In genomic region chr3:170420307-170420821, GRCh38 we compare ENCODE assay signal across 9 cellular contexts. TPM values are rescaled to one million over a fixed set of nuclear protein-coding genes. Genes with fewer than 3 reads are reported as not detected.
DNase-seq lines count a peak whose midpoint lies in the region; ATAC-seq, FAIRE-seq and TF ChIP-seq lines count a peak whose summit lies in the region.
"Had no signal": no experiment of that assay in that cellular context is flagged by ENCODE, and none has a peak within 500 bp of the region (broad histone marks: within the 10 kb centered on the region; RNA-seq: fewer than 3 reads in every experiment).

No MANE protein-coding gene starts in this region.

- intact Hi-C loops in gastrocnemius medialis (cut with DNase I; ENCODE audit: low total_unique reads) = no loop called here

- in situ Hi-C loops in astrocyte of the spinal cord (cut with HindIII; ENCODE audit: low sequenced_read_pairs) (loop anchor here (10.0 kb wide), 1 partner anchor 394 kb away; no protein-coding TSS in a partner anchor), gastrocnemius medialis (cut with MboI; ENCODE audit: low sequenced_read_pairs in 4 of 4) (loop anchor here in 3 of 4 donors (25.0 kb wide), 2 partner anchors 267 to 392 kb away; no protein-coding TSS in a partner anchor)

- H3K27ac ChIP-seq in gastrocnemius medialis = peak overlapping the region in 1 of 4 donors; percentile 0
- H3K27ac ChIP-seq: cardiac muscle cell had no signal

- no peak for FAIRE-seq in GM19239 (lab: Jason Lieb, UNC)

- peaks cover 0 to 9% of the 10 kb centered on the region in 2 donors for H3K4me1 ChIP-seq in gastrocnemius medialis

- peak overlapping the region; percentile 44 for H3K4me3 ChIP-seq in H7 (ENCODE audit: insufficient read depth, low read depth, low read length)
- H3K4me3 ChIP-seq in astrocyte of the spinal cord (ENCODE audit: low read depth, low read length) = peak overlapping the region; percentile 87
- peak overlapping the region; percentile 31 to 64 (median 52) for H3K4me3 ChIP-seq in gastrocnemius medialis

- ATAC-seq in gastrocnemius medialis = no peak
- no peak for ATAC-seq in GM18867 (IDR thresholded peaks at IDR 0.05; ENCODE audit: unreplicated experiment)

- H3K9me3 ChIP-seq in gastrocnemius medialis = no peaks in the 10 kb centered on the region

- DNase-seq in H7 = peak; percentile 72
- no peak for DNase-seq in astrocyte of the spinal cord (ENCODE audit: low read depth, low spot score)
- DNase-seq in iPS-NIHi11 (ENCODE audit: low spot score) = peak; percentile 35
- DNase-seq in gastrocnemius medialis = no peak
- no peak for DNase-seq in NCI-H1092 treated with DMSO at 0.1 percent for 48 hours (lab: John Stamatoyannopoulos, UW)
- DNase-seq in GM19239 (ENCODE audit: insufficient read length, low spot score) = no peak
- no peak for DNase-seq in activated T-cell treated with anti-CD3 and anti-CD28 coated beads, Interleukin-2, amount 50 U/mL, for 48 hours

- TF ChIP-seq CTCF in astrocyte of the spinal cord (IDR thresholded peaks at IDR 0.05; ENCODE audit: low read depth, low read length) (no peak), gastrocnemius medialis (IDR thresholded peaks at IDR 0.05 in 4 of 5, conservative IDR thresholded peaks at IDR 0.05 in 1 of 5) (no peak)

- peaks cover 25% of the 10 kb centered on the region for H3K27me3 ChIP-seq in H7 (ENCODE audit: control insufficient read depth, insufficient read depth, low read length)
- H3K27me3 ChIP-seq in gastrocnemius medialis = peaks cover 27 to 36% (median 31%) of the 10 kb centered on the region in 3 donors

- no peak for TF ChIP-seq POLR2A in gastrocnemius medialis (IDR thresholded peaks at IDR 0.05)

- no peaks in the 10 kb centered on the region for H3K36me3 ChIP-seq in H7 (replicated peaks; ENCODE audit: control insufficient read depth, insufficient read depth, low read length)
- H3K36me3 ChIP-seq in gastrocnemius medialis = no peaks in the 10 kb centered on the region
- H3K36me3 ChIP-seq: cardiac muscle cell had no signal

RNA-seq across cellular contexts. Expression of gene CLDN11, which starts 1.7 kb away (rescaled TPM):
- total RNA-seq in H7 (2014; rRNA removed; shearing (Covaris generic)) = 81.6 and 104 TPM in 2 replicates
- 1 to 10 TPM in 2 of 4 donors, under 1 TPM in 2; 0.53 to 2.7 (median 1.4) TPM for total RNA-seq in gastrocnemius medialis

Comparison
In these comparisons a context has a peak if more than half of its experiments do, and no peak if none do; other contexts are left out.
1. DNase-seq: peak in H7 (single experiment) and iPS-NIHi11 (single experiment); none in astrocyte of the spinal cord (single experiment), gastrocnemius medialis (0 of 2), NCI-H1092 treated with DMSO at 0.1 percent for 48 hours (single experiment), GM19239 (single experiment) and activated T-cell treated with anti-CD3 and anti-CD28 coated beads, Interleukin-2, amount 50 U/mL, for 48 hours (0 of 2).
2. RNA of gene CLDN11, which starts 1.7 kb away (total RNA-seq): 81.6 to 104 TPM in H7; 0.53 to 2.7 TPM in gastrocnemius medialis; every median in the first group is over 10 times any median in the second.
3. Peak in every context shown above with its lines, with median percentiles within 50 percentile points of each other: H3K4me3 ChIP-seq.